Comparison of ENCODE assay signal across 6 cellular contexts in genomic region chr16:9381908-9382307, GRCh38.
"Had no signal": no experiment of that assay in that cellular context is flagged by ENCODE, and none has a peak within 500 bp of the region (broad histone marks: within the 10 kb centered on the region; RNA-seq: fewer than 3 reads in every experiment).

No MANE protein-coding gene starts in this region.

- H3K4me3 ChIP-seq: K562 had no signal

- ATAC-seq: HepG2, K562 had no signal

- H3K27ac ChIP-seq: HL-60 had no signal

- DNase-seq: IMR-90, KBM-7, KG1 had no signal
